Comparison of ENCODE assay signal across 9 cellular contexts in the genomic region with DNA sequence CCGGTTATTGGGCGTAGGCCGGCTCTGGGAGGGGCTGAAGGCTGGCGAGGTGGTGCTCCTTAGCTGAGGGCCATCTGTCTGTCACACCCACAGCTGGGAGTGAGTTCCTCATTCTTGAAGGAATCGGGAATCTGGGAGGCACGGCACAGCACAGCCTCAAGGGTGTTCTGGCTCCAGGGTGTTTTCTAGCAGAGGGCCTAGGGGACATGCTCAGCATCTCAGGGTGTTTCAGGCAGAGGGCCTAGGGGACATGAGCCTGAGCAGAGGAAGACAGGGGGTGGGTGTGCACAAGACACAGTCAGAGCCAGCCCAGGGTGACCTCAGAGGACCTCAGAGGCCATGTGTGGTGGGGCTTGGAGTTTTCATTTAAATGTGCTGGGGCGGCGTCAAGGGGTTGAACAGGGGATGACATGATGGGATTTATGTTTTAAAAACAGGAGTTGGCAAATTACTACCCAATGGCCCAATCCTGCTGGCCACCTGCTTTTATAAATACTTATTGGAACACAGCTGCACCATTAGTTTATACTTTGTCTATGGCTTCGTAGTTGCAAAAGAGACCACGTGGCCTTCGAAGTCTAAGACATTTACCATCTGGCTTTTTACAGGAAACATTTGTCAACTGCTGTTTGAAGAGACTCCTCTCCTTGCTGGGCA.
DNase-seq lines count a peak whose midpoint lies in the region; ATAC-seq and TF ChIP-seq lines count a peak whose summit lies in the region.
"Had no signal": no experiment of that assay in that cellular context is flagged by ENCODE, and none has a peak within 500 bp of the region (broad histone marks: within the 10 kb centered on the region; RNA-seq: fewer than 3 reads in every experiment).

No MANE protein-coding gene starts in this region.

- POLR2A ChIA-PET in IMR-90 (lab: Charles Lee; ENCODE audit: unreplicated experiment): no interaction called here
- POLR2A ChIA-PET in naive thymus-derived CD8-positive, alpha-beta T cell (lab: Charles Lee): no interaction called here

- 80% methylated on average over 2 of the region's 11 CpGs; no CpG with 5 or more reads in 1 of the 2 experiments for WGBS in IMR-90 (ENCODE audit: extremely low coverage in 2 of 2, insufficient read length in 1 of 2), 2 experiments
- WGBS in esophagus muscularis mucosa: 66% methylated on average over 11 of the region's 11 CpGs

- H3K56ac ChIP-seq in IMR-90 (ENCODE audit: extremely low read depth, insufficient read depth, low read length): no peak overlapping the region; the same call in 1 of the 2 replicates

- peak overlapping the region; percentile 100 for H2AK5ac ChIP-seq in IMR-90 (ENCODE audit: low read depth, low read length)

- H4K8ac ChIP-seq in IMR-90 (ENCODE audit: low read depth in 2 of 2, low read length in 2 of 2): peak overlapping the region; percentile 85 to 92

- in situ Hi-C loops in IMR-90 (cut with MboI; ENCODE audit: low sequenced_read_pairs): loop anchor here (25.0 kb wide), 2 partner anchors 293 to 393 kb away; no protein-coding TSS in a partner anchor

- H3K4ac ChIP-seq in IMR-90 (ENCODE audit: low read depth, low read length): peak overlapping the region; percentile 95

- peaks cover 0 to 9% of the 10 kb centered on the region in 2 experiments; a peak in 1 of 4 replicates for H3K79me1 ChIP-seq in IMR-90 (ENCODE audit: low read depth in 1 of 2, low read length in 2 of 2)

- peak; percentile 48 for TF ChIP-seq EP300 in esophagus muscularis mucosa (IDR thresholded peaks at IDR 0.05)

- CTCF ChIA-PET in IMR-90 (lab: Yijun Ruan, JAX): interaction anchor here (2.1 kb wide), 1 partner anchor 10 kb away, joined by 7 read pairs; no protein-coding TSS in a partner anchor

- peaks cover 23 to 45% (median 38%) of the 10 kb centered on the region in 4 donors for H3K4me1 Mint-ChIP-seq in naive thymus-derived CD8-positive, alpha-beta T cell

- peak overlapping the region; percentile 91 for H3K14ac ChIP-seq in IMR-90 (replicated peaks; ENCODE audit: low read depth, low read length)

- no peaks in the 10 kb centered on the region for H3K9me3 ChIP-seq in IMR-90 (ENCODE audit: control insufficient read depth, insufficient read depth, low read length)
- H3K9me3 ChIP-seq in esophagus muscularis mucosa: no peaks in the 10 kb centered on the region

- no peak for TF ChIP-seq POLR2A in IMR-90 (IDR thresholded peaks at IDR 0.05; ENCODE audit: low read depth, low read length)
- TF ChIP-seq POLR2A in esophagus muscularis mucosa (IDR thresholded peaks at IDR 0.05; ENCODE audit: low read depth): no peak

- peak overlapping the region; percentile 99 for H4K91ac ChIP-seq in IMR-90 (ENCODE audit: insufficient read depth, low read depth, low read length)

- H3K27ac Mint-ChIP-seq in naive thymus-derived CD8-positive, alpha-beta T cell: peak overlapping the region; percentile 88 to 98 (median 97)

- no peaks in the 10 kb centered on the region; the same call in 1 of the 2 replicates for H4K20me1 ChIP-seq in IMR-90 (ENCODE audit: insufficient read depth, low read length)

- H2BK5ac ChIP-seq in IMR-90 (ENCODE audit: low read depth, low read length, poor library complexity, severe bottlenecking): peak overlapping the region; percentile 88

- peak overlapping the region; percentile 35; the same call in 1 of the 2 replicates for H3K23ac ChIP-seq in IMR-90 (ENCODE audit: low read depth, low read length)

- H3K4me3 Mint-ChIP-seq in naive thymus-derived CD8-positive, alpha-beta T cell: peak overlapping the region in 8 of 10 donors; percentile 42 to 89 (median 82)

- peak overlapping the region; percentile 93 for H3K18ac ChIP-seq in IMR-90 (ENCODE audit: low read depth, low read length)

- TF ChIP-seq CTCF in IMR-90 (conservative IDR thresholded peaks at IDR 0.05; ENCODE audit: low read depth, low read length) (no peak), esophagus muscularis mucosa (IDR thresholded peaks at IDR 0.05) (peak in 1 of 3 experiments; percentile 2)

- H3K9ac ChIP-seq in IMR-90 (ENCODE audit: low read depth, low read length): peak overlapping the region; percentile 19; the same call in 1 of the 2 replicates

- no TSS peak for BruUV-seq in IMR-90 (replicated peaks; lab: Mats Ljungman, UMichigan)

- peaks cover 36% of the 10 kb centered on the region for H3K4me1 ChIP-seq in IMR-90 (ENCODE audit: control insufficient read depth, insufficient read depth, low read length)
- peaks cover 51 to 63% (median 62%) of the 10 kb centered on the region in 4 donors for H3K4me1 ChIP-seq in esophagus muscularis mucosa

- intact Hi-C loops in IMR-90 (cut with micrococcal nuclease): loop anchor here (2.0 to 5.0 kb wide), 3 partner anchors 56 to 443 kb away; no protein-coding TSS in a partner anchor
- intact Hi-C loops in esophagus muscularis mucosa (cut with DNase I): loop anchor here (5.0 to 10.0 kb wide), 5 partner anchors 128 to 388 kb away; no protein-coding TSS in a partner anchor

- H2AFZ ChIP-seq in IMR-90 (replicated peaks; ENCODE audit: low read length, poor library complexity): peak overlapping the region; percentile 81

- H3K36me3 Mint-ChIP-seq in naive thymus-derived CD8-positive, alpha-beta T cell: peaks cover 0 to 13% (median 0%) of the 10 kb centered on the region in 3 donors

- no peak for TF ChIP-seq RAD21 in IMR-90 (IDR thresholded peaks at IDR 0.05; ENCODE audit: low read length)

- H3K4me3 ChIP-seq in IMR-90 (ENCODE audit: insufficient read depth, low read depth, low read length): no peak overlapping the region
- no peak overlapping the region for H3K4me3 ChIP-seq in esophagus muscularis mucosa

- peaks cover 0 to 4% (median 0%) of the 10 kb centered on the region in 9 donors for H3K9me3 Mint-ChIP-seq in naive thymus-derived CD8-positive, alpha-beta T cell

- dilution Hi-C loops in IMR-90 (cut with HindIII; ENCODE audit: low sequenced_read_pairs, unreplicated experiment): no loop called here

- DNase-seq in AG20443 (ENCODE audit: low spot score) (peak; percentile 36), IMR-90 (peak; percentile 82), esophagus muscularis mucosa (ENCODE audit: extremely low spot score) (peak; percentile 95), amniotic stem cell (lab: John Stamatoyannopoulos, UW) (no peak), DMS114 treated with DMSO at 0.1 percent for 48 hours (lab: John Stamatoyannopoulos, UW; ENCODE audit: unreplicated experiment) (no peak), activated gamma-delta T cell (lab: John Stamatoyannopoulos, UW) (no peak)
- DNase-seq in naive thymus-derived CD8-positive, alpha-beta T cell: no peak
- no peak for DNase-seq in activated effector memory CD4-positive, alpha-beta T cell treated with Interleukin-2 at 50 U/mL for 16 hours
- DNase-seq: KG1 had no signal

- ATAC-seq in IMR-90 (ENCODE audit: low read depth): peak; percentile 8
- no peak for ATAC-seq in naive thymus-derived CD8-positive, alpha-beta T cell

- H2AK9ac ChIP-seq in IMR-90 (replicated peaks; ENCODE audit: low read depth, low read length, poor library complexity): peak overlapping the region; percentile 95

- H4K5ac ChIP-seq in IMR-90 (ENCODE audit: low read depth, low read length): peak overlapping the region; percentile 89

- H3K36me3 ChIP-seq in IMR-90 (ENCODE audit: control insufficient read depth, insufficient read depth, low read length): no peaks in the 10 kb centered on the region
- no peaks in the 10 kb centered on the region for H3K36me3 ChIP-seq in esophagus muscularis mucosa

- H3K27me3 ChIP-seq in IMR-90 (ENCODE audit: control insufficient read depth, insufficient read depth, low read length): no peaks in the 10 kb centered on the region
- H3K27me3 ChIP-seq in esophagus muscularis mucosa: no peaks in the 10 kb centered on the region

- H3K27me3 Mint-ChIP-seq in naive thymus-derived CD8-positive, alpha-beta T cell: no peaks in the 10 kb centered on the region

- H3K4me2 ChIP-seq in IMR-90 (ENCODE audit: low read depth, low read length): peak overlapping the region; percentile 9; the same call in 1 of the 2 replicates

- peak overlapping the region; percentile 99 for H2BK20ac ChIP-seq in IMR-90 (ENCODE audit: low read depth, low read length)

- H2BK120ac ChIP-seq in IMR-90 (ENCODE audit: low read depth, low read length): peak overlapping the region; percentile 99

- peak overlapping the region; percentile 91 for H3K27ac ChIP-seq in IMR-90 (ENCODE audit: insufficient read depth, low read length)
- peak overlapping the region; percentile 84 to 93 (median 87) for H3K27ac ChIP-seq in esophagus muscularis mucosa (replicated peaks in 1 of 4)

- peaks cover 22% of the 10 kb centered on the region for H3K9me1 ChIP-seq in IMR-90 (ENCODE audit: insufficient read depth, low read length)

- H2BK15ac ChIP-seq in IMR-90 (ENCODE audit: low read depth, low read length): peak overlapping the region; percentile 100; the same call in 2 of the 3 replicates

TF ChIP-seq in IMR-90, 13 proteins besides CTCF, POLR2A, EP300 and RAD21 (continues in another document):
- TF ChIP-seq, protein P1, sequence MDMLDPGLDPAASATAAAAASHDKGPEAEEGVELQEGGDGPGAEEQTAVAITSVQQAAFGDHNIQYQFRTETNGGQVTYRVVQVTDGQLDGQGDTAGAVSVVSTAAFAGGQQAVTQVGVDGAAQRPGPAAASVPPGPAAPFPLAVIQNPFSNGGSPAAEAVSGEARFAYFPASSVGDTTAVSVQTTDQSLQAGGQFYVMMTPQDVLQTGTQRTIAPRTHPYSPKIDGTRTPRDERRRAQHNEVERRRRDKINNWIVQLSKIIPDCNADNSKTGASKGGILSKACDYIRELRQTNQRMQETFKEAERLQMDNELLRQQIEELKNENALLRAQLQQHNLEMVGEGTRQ (IDR thresholded peaks at IDR 0.05; ENCODE audit: low read depth, low read length): peak; percentile 61; the same call in 1 of the 2 replicates
- TF ChIP-seq MAZ (IDR thresholded peaks at IDR 0.05; ENCODE audit: borderline replicate concordance, low read depth, low read length) (no peak), CEBPB (IDR thresholded peaks at IDR 0.05; ENCODE audit: low read depth, low read length) (0 out of 2 replicates have a peak, but pooled peaks have one; percentile 18), MXI1 (IDR thresholded peaks at IDR 0.05; ENCODE audit: borderline replicate concordance, low read depth, low read length) (no peak), MAFK (IDR thresholded peaks at IDR 0.05; ENCODE audit: low read depth, low read length) (no peak), CHD1 (IDR thresholded peaks at IDR 0.05; ENCODE audit: low read depth, low read length) (no peak), BHLHE40 (IDR thresholded peaks at IDR 0.05; ENCODE audit: low read depth, low read length) (no peak)
- TF ChIP-seq, protein P2, sequence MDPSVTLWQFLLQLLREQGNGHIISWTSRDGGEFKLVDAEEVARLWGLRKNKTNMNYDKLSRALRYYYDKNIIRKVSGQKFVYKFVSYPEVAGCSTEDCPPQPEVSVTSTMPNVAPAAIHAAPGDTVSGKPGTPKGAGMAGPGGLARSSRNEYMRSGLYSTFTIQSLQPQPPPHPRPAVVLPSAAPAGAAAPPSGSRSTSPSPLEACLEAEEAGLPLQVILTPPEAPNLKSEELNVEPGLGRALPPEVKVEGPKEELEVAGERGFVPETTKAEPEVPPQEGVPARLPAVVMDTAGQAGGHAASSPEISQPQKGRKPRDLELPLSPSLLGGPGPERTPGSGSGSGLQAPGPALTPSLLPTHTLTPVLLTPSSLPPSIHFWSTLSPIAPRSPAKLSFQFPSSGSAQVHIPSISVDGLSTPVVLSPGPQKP (IDR thresholded peaks at IDR 0.05; ENCODE audit: borderline replicate concordance, low read depth, low read length): no peak

Comparison
In these comparisons a context has a peak if more than half of its experiments do, and no peak if none do; other contexts are left out.
1. DNase-seq: peak in AG20443 (single experiment), IMR-90 (single experiment) and esophagus muscularis mucosa (single experiment); none in naive thymus-derived CD8-positive, alpha-beta T cell (0 of 10), amniotic stem cell (single experiment), DMS114 treated with DMSO at 0.1 percent for 48 hours (single experiment), activated effector memory CD4-positive, alpha-beta T cell treated with Interleukin-2 at 50 U/mL for 16 hours (single experiment) and activated gamma-delta T cell (single experiment).